In the genomic region with DNA sequence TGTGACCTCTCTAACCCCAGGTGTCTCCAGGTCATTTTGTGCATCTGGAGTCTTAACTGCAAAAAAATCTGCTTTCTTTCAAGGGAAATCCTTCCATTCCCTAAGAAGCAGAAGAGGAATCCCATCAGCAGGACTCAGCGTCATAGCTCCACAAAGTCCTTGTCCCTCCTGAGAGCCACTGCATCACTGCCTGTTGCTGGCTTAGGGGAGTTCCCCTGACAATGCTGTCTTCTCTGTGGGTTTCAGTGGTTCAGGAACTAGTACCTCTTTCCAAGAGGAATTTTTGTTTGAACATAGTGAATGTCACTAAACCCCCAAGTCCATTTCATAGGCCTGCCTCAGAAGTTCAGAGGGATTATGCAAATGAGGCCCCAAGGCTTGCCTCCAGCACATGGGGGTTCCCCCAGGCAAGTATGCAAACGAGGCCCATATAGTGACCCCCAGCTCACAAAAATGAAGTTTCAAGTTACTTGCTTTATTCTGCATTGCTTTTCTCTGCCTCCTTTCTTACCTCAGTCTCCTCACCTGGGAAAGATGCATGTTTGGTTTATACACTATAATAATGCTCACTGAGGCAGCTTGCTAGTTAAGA, we compare ENCODE assay signal across 1 cellular context.
TF ChIP-seq lines count a peak whose summit lies in the region.

No MANE protein-coding gene starts in this region.

TF ChIP-seq in GM23338, 12 proteins besides CTCF, POLR2A, EP300 and RAD21 (continued from another document):
- TF ChIP-seq, protein P1, sequence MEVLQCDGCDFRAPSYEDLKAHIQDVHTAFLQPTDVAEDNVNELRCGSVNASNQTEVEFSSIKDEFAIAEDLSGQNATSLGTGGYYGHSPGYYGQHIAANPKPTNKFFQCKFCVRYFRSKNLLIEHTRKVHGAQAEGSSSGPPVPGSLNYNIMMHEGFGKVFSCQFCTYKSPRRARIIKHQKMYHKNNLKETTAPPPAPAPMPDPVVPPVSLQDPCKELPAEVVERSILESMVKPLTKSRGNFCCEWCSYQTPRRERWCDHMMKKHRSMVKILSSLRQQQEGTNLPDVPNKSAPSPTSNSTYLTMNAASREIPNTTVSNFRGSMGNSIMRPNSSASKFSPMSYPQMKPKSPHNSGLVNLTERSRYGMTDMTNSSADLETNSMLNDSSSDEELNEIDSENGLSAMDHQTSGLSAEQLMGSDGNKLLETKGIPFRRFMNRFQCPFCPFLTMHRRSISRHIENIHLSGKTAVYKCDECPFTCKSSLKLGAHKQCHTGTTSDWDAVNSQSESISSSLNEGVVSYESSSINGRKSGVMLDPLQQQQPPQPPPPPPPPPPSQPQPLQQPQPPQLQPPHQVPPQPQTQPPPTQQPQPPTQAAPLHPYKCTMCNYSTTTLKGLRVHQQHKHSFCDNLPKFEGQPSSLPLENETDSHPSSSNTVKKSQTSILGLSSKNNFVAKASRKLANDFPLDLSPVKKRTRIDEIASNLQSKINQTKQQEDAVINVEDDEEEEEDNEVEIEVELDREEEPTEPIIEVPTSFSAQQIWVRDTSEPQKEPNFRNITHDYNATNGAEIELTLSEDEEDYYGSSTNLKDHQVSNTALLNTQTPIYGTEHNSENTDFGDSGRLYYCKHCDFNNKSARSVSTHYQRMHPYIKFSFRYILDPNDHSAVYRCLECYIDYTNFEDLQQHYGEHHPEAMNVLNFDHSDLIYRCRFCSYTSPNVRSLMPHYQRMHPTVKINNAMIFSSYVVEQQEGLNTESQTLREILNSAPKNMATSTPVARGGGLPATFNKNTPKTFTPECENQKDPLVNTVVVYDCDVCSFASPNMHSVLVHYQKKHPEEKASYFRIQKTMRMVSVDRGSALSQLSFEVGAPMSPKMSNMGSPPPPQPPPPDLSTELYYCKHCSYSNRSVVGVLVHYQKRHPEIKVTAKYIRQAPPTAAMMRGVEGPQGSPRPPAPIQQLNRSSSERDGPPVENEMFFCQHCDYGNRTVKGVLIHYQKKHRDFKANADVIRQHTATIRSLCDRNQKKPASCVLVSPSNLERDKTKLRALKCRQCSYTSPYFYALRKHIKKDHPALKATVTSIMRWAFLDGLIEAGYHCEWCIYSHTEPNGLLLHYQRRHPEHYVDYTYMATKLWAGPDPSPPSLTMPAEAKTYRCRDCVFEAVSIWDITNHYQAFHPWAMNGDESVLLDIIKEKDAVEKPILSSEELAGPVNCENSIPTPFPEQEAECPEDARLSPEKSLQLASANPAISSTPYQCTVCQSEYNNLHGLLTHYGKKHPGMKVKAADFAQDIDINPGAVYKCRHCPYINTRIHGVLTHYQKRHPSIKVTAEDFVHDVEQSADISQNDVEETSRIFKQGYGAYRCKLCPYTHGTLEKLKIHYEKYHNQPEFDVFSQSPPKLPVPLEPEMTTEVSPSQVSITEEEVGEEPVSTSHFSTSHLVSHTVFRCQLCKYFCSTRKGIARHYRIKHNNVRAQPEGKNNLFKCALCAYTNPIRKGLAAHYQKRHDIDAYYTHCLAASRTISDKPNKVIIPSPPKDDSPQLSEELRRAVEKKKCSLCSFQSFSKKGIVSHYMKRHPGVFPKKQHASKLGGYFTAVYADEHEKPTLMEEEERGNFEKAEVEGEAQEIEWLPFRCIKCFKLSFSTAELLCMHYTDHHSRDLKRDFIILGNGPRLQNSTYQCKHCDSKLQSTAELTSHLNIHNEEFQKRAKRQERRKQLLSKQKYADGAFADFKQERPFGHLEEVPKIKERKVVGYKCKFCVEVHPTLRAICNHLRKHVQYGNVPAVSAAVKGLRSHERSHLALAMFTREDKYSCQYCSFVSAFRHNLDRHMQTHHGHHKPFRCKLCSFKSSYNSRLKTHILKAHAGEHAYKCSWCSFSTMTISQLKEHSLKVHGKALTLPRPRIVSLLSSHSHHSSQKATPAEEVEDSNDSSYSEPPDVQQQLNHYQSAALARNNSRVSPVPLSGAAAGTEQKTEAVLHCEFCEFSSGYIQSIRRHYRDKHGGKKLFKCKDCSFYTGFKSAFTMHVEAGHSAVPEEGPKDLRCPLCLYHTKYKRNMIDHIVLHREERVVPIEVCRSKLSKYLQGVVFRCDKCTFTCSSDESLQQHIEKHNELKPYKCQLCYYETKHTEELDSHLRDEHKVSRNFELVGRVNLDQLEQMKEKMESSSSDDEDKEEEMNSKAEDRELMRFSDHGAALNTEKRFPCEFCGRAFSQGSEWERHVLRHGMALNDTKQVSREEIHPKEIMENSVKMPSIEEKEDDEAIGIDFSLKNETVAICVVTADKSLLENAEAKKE (CRISPR knock-in tag; IDR thresholded peaks at IDR 0.05) = no peak
- TF ChIP-seq JUNB (IDR thresholded peaks at IDR 0.05; ENCODE audit: unreplicated experiment) (no peak), ZNF331 (CRISPR knock-in tag; IDR thresholded peaks at IDR 0.05; ENCODE audit: low read depth) (no peak), STAT1 (IDR thresholded peaks at IDR 0.05; ENCODE audit: unreplicated experiment) (no peak)
TF ChIP-seq in GM23338: peak in this region for 0.
